In genomic region chr3:186746008-186746407, GRCh38 we compare ENCODE assay signal across 8 cellular contexts. TPM values are rescaled to one million over a fixed set of nuclear protein-coding genes. Genes with fewer than 3 reads are reported as not detected.
A peak's percentile ranks its signal among the peaks of the same experiment; 100 is the strongest.
DNase-seq lines count a peak whose midpoint lies in the region; ATAC-seq and TF ChIP-seq lines count a peak whose summit lies in the region.

No MANE protein-coding gene starts in this region.

- no peak for TF ChIP-seq EP300 in SK-N-SH (IDR thresholded peaks at IDR 0.05; ENCODE audit: borderline replicate concordance in 1 of 2, low read depth in 1 of 2, low read length in 1 of 2)

- no peak for TF ChIP-seq POLR2A in erythroblast (IDR thresholded peaks at IDR 0.05; ENCODE audit: low read length)

- POLR2A ChIA-PET in SK-N-SH (lab: Yijun Ruan, JAX): no interaction called here

- no peak overlapping the region for H3K27ac ChIP-seq in SK-N-SH (ENCODE audit: low read depth in 2 of 2, low read length in 1 of 2)

- no peaks in the 10 kb centered on the region for H3K27me3 ChIP-seq in SK-N-SH (ENCODE audit: insufficient read depth)

- ATAC-seq in SK-N-SH treated with all-trans-retinoic acid at 6 μM for 48 hours (peak; percentile 78), HG02973 (IDR thresholded peaks at IDR 0.05; ENCODE audit: unreplicated experiment) (no peak), HG03135 (IDR thresholded peaks at IDR 0.05; ENCODE audit: unreplicated experiment) (no peak)

- no peak for TF ChIP-seq RAD21 in SK-N-SH (IDR thresholded peaks at IDR 0.05; ENCODE audit: low read length)

- H2AFZ ChIP-seq in SK-N-SH (ENCODE audit: low read depth): no peak overlapping the region

- H3K9me3 ChIP-seq in SK-N-SH: no peaks in the 10 kb centered on the region

- no peak for TF ChIP-seq CTCF in SK-N-SH (IDR thresholded peaks at IDR 0.05)

- 55% methylated on average over 10 of the region's 10 CpGs for WGBS in SK-N-SH (ENCODE audit: low lambda C conversion rate)

- no peaks in the 10 kb centered on the region for H3K36me3 ChIP-seq in SK-N-SH (replicated peaks in 1 of 2; ENCODE audit: control insufficient read depth in 1 of 2, insufficient read depth in 2 of 2, low read length in 1 of 2)

- H3K4me3 ChIP-seq in SK-N-SH (ENCODE audit: low read depth in 2 of 2, low read length in 1 of 2): no peak overlapping the region

- no peaks in the 10 kb centered on the region for H3K79me2 ChIP-seq in SK-N-SH (ENCODE audit: insufficient read depth)

- H3F3A ChIP-seq in SK-N-SH (replicated peaks; ENCODE audit: insufficient read depth): no peaks in the 10 kb centered on the region

- DNase-seq in SK-N-SH (no peak), UCSD-AML1 (lab: John Stamatoyannopoulos, UW; ENCODE audit: unreplicated experiment) (peak; percentile 55), hepatic stellate cell (ENCODE audit: low spot score) (peak; percentile 70), stromal cell of bone marrow (ENCODE audit: low read depth) (peak; percentile 20), erythroblast (lab: John Stamatoyannopoulos, UW) (no peak)

- H3K9ac ChIP-seq in SK-N-SH: no peak overlapping the region

- no peaks in the 10 kb centered on the region for H4K20me1 ChIP-seq in SK-N-SH (ENCODE audit: insufficient read depth)

- no peak overlapping the region for H3K4me2 ChIP-seq in SK-N-SH

- CTCF ChIA-PET in SK-N-SH (lab: Yijun Ruan, JAX): no interaction called here

- no peaks in the 10 kb centered on the region for H3K4me1 ChIP-seq in SK-N-SH (ENCODE audit: control insufficient read depth in 1 of 2, insufficient read depth in 2 of 2, low read depth in 1 of 2, low read length in 1 of 2)

- no peaks in the 10 kb centered on the region for H3K9me2 ChIP-seq in SK-N-SH

TF ChIP-seq in SK-N-SH treated with all-trans-retinoic acid at 6 μM for 48 hours, 23 proteins besides CTCF, POLR2A, EP300 and RAD21:
- TF ChIP-seq ARNTL (CRISPR knock-in tag; IDR thresholded peaks at IDR 0.05; ENCODE audit: borderline replicate concordance, low read depth) (no peak), ISL1 (CRISPR knock-in tag; IDR thresholded peaks at IDR 0.05) (no peak), ESRRG (CRISPR knock-in tag; IDR thresholded peaks at IDR 0.05) (no peak)

TF ChIP-seq in SK-N-SH, 30 proteins besides CTCF, POLR2A, EP300 and RAD21:
- TF ChIP-seq TAF1 (IDR thresholded peaks at IDR 0.05; ENCODE audit: borderline replicate concordance, low read depth, low read length): no peak
- no peak for TF ChIP-seq USF2 (IDR thresholded peaks at IDR 0.05; ENCODE audit: borderline replicate concordance, low read depth, low read length)
- TF ChIP-seq, protein P1, sequence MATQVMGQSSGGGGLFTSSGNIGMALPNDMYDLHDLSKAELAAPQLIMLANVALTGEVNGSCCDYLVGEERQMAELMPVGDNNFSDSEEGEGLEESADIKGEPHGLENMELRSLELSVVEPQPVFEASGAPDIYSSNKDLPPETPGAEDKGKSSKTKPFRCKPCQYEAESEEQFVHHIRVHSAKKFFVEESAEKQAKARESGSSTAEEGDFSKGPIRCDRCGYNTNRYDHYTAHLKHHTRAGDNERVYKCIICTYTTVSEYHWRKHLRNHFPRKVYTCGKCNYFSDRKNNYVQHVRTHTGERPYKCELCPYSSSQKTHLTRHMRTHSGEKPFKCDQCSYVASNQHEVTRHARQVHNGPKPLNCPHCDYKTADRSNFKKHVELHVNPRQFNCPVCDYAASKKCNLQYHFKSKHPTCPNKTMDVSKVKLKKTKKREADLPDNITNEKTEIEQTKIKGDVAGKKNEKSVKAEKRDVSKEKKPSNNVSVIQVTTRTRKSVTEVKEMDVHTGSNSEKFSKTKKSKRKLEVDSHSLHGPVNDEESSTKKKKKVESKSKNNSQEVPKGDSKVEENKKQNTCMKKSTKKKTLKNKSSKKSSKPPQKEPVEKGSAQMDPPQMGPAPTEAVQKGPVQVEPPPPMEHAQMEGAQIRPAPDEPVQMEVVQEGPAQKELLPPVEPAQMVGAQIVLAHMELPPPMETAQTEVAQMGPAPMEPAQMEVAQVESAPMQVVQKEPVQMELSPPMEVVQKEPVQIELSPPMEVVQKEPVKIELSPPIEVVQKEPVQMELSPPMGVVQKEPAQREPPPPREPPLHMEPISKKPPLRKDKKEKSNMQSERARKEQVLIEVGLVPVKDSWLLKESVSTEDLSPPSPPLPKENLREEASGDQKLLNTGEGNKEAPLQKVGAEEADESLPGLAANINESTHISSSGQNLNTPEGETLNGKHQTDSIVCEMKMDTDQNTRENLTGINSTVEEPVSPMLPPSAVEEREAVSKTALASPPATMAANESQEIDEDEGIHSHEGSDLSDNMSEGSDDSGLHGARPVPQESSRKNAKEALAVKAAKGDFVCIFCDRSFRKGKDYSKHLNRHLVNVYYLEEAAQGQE (IDR thresholded peaks at IDR 0.05; ENCODE audit: low read depth, low read length): no peak
- no peak for TF ChIP-seq IRF3 (IDR thresholded peaks at IDR 0.05; ENCODE audit: low read depth, low read length)
- TF ChIP-seq USF1 (IDR thresholded peaks at IDR 0.05; ENCODE audit: borderline replicate concordance, low read depth): no peak
- TF ChIP-seq SMC3 (IDR thresholded peaks at IDR 0.05; ENCODE audit: low read depth, low read length): no peak
- TF ChIP-seq NRF1 (IDR thresholded peaks at IDR 0.05; ENCODE audit: low read depth, low read length): no peak
- TF ChIP-seq TCF12 (IDR thresholded peaks at IDR 0.05): no peak
- TF ChIP-seq TEAD4 (IDR thresholded peaks at IDR 0.05; ENCODE audit: borderline replicate concordance, insufficient read depth): no peak
- no peak for TF ChIP-seq SIN3A (IDR thresholded peaks at IDR 0.05; ENCODE audit: borderline replicate concordance, low read depth, low read length)
- TF ChIP-seq GATA2 (CRISPR knock-in tag; IDR thresholded peaks at IDR 0.05): no peak
- no peak for TF ChIP-seq MXI1 (IDR thresholded peaks at IDR 0.05; ENCODE audit: low read depth, low read length)

RNA-seq across cellular contexts. Expression of gene KNG1, which starts 28.8 kb away (rescaled TPM):
- not detected in 2 replicates for polyA plus RNA-seq in SK-N-SH (2012; rRNA removed)
- not detected in 2 replicates for polyA plus RNA-seq in SK-N-SH (2012; cell fraction: cytosol; rRNA removed)
- not detected in 2 replicates for polyA plus RNA-seq in SK-N-SH (2012; cell fraction: nucleus; rRNA removed)

RNA-seq across cellular contexts. Expression of gene EIF4A2, which starts 37.4 kb away (rescaled TPM):
- 270 and 410 TPM in 2 replicates for polyA plus RNA-seq in SK-N-SH (2012; rRNA removed)
- 377 and 483 TPM in 2 replicates for polyA plus RNA-seq in SK-N-SH (2012; cell fraction: cytosol; rRNA removed)
- polyA plus RNA-seq in SK-N-SH (2012; cell fraction: nucleus; rRNA removed): 226 and 617 TPM in 2 replicates

Comparison
In these comparisons a context has a peak if more than half of its experiments do, and no peak if none do; other contexts are left out.
1. DNase-seq: peak in UCSD-AML1 (single experiment), hepatic stellate cell (single experiment) and stromal cell of bone marrow (single experiment); none in SK-N-SH (single experiment) and erythroblast (0 of 2).